In the genomic region with DNA sequence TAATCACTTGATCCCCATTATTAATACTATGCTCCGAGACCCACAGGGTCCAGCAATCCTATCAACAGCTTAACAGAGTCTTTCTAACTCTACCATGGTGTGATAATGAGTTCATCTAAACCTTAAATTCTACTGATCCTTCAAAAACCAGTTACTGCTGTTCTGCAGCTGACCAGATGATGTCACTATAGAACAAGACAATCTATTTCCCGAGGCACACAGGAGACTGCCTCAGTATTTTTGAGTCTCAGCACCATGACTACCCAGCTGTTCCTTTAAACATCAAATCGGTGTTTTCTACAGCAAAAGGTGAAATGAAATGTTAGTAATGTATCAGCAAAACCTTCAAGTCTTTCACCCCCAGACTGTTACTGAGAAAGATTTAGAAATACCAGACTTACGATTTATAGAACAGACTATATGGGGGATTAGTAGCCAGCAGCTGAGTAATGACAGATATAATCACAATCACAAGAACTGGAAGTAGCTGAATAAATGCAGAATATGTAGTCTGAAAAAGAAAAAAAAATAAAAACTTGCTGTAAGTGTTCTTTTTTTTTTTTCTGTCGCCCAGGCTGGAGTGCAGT, we compare ENCODE assay signal across 8 cellular contexts. TPM values are rescaled to one million over a fixed set of nuclear protein-coding genes. Genes with fewer than 3 reads are reported as not detected.
A peak's percentile ranks its signal among the peaks of the same experiment; 100 is the strongest.
DNase-seq lines count a peak whose midpoint lies in the region; ATAC-seq and TF ChIP-seq lines count a peak whose summit lies in the region.

No MANE protein-coding gene starts in this region.

- H3K4me1 ChIP-seq in CD8-positive, alpha-beta memory T cell (ENCODE audit: insufficient read depth, low read length) = no peaks in the 10 kb centered on the region
- H3K4me1 ChIP-seq in SJSA1 (replicated peaks) = no peaks in the 10 kb centered on the region

- no peaks in the 10 kb centered on the region for H3K9me3 ChIP-seq in CD8-positive, alpha-beta memory T cell (ENCODE audit: low read length)
- no peaks in the 10 kb centered on the region for H3K9me3 ChIP-seq in SJSA1 (replicated peaks)

- H3K4me1 Mint-ChIP-seq in CD8-positive, alpha-beta memory T cell = peaks cover 3 to 6% (median 4%) of the 10 kb centered on the region in 3 donors
- H3K4me1 Mint-ChIP-seq in brain (peaks cover 27% of the 10 kb centered on the region), immature natural killer cell (peaks cover 4 to 7% of the 10 kb centered on the region in 2 donors)

- no peaks in the 10 kb centered on the region for H3K27me3 ChIP-seq in CD8-positive, alpha-beta memory T cell (ENCODE audit: insufficient read depth, low read length, poor library complexity, severe bottlenecking)
- H3K27me3 ChIP-seq in SJSA1 (replicated peaks) = no peaks in the 10 kb centered on the region

- DNase-seq in CD8-positive, alpha-beta memory T cell = peak; percentile 6 to 73 (median 66)
- DNase-seq in MV-4-11 (lab: John Stamatoyannopoulos, UW) (peak; percentile 76), SJSA1 (ENCODE audit: low read depth in 1 of 2, low spot score in 2 of 2) (peak; percentile 59 to 69), immature natural killer cell (peak; percentile 69 to 77 (median 71))
- DNase-seq in stimulated activated naive CD4-positive, alpha-beta T cell (lab: John Stamatoyannopoulos, UW) = peak in 5 of 6 experiments; percentile 38 to 82 (median 66)

- H3K9me3 Mint-ChIP-seq in CD8-positive, alpha-beta memory T cell = no peaks in the 10 kb centered on the region
- H3K9me3 Mint-ChIP-seq in brain (no peaks in the 10 kb centered on the region), immature natural killer cell (no peaks in the 10 kb centered on the region)

- POLR2A ChIA-PET in CD8-positive, alpha-beta memory T cell (lab: Charles Lee) = interaction anchor here (0.7 to 1.1 kb wide), 5 partner anchors 17 to 95 kb away, joined by 3 to 4 read pairs (median 3); a partner anchor contains a TSS

- no peak overlapping the region for H3K4me3 ChIP-seq in CD8-positive, alpha-beta memory T cell (ENCODE audit: low read length)
- no peak overlapping the region for H3K4me3 ChIP-seq in SJSA1

- no peak overlapping the region for H3K4me3 Mint-ChIP-seq in CD8-positive, alpha-beta memory T cell
- H3K4me3 Mint-ChIP-seq in brain = peak overlapping the region in 1 of 5 experiments; percentile 36
- H3K4me3 Mint-ChIP-seq in immature natural killer cell = no peak overlapping the region

- H3K36me3 Mint-ChIP-seq in CD8-positive, alpha-beta memory T cell = peaks cover 8 to 48% (median 20%) of the 10 kb centered on the region in 3 donors
- H3K36me3 Mint-ChIP-seq in brain (peaks cover 61% of the 10 kb centered on the region), immature natural killer cell (peaks cover 12 to 45% (median 30%) of the 10 kb centered on the region in 3 donors)

- H3K36me3 ChIP-seq in CD8-positive, alpha-beta memory T cell (ENCODE audit: insufficient read depth, low read length) = no peaks in the 10 kb centered on the region
- H3K36me3 ChIP-seq in SJSA1 = peaks cover 18% of the 10 kb centered on the region

- ATAC-seq in GM18907 (IDR thresholded peaks at IDR 0.05; ENCODE audit: unreplicated experiment) (peak; percentile 82), GM18909 (IDR thresholded peaks at IDR 0.05; ENCODE audit: poor library complexity, unreplicated experiment) (no peak)

- peaks cover 0 to 2% of the 10 kb centered on the region in 2 donors for H3K27me3 Mint-ChIP-seq in CD8-positive, alpha-beta memory T cell
- H3K27me3 Mint-ChIP-seq in brain = no peaks in the 10 kb centered on the region
- H3K27me3 Mint-ChIP-seq in immature natural killer cell (ENCODE audit: low read depth in 3 of 3) = no peaks in the 10 kb centered on the region

- no peak overlapping the region for H3K27ac ChIP-seq in CD8-positive, alpha-beta memory T cell (ENCODE audit: low read depth, low read length)
- no peak overlapping the region for H3K27ac ChIP-seq in SJSA1

- TF ChIP-seq CTCF in brain (conservative IDR thresholded peaks at IDR 0.05) = peak; percentile 85 to 88

- H3K27ac Mint-ChIP-seq in CD8-positive, alpha-beta memory T cell = peak overlapping the region in 5 of 8 donors; percentile 44 to 82 (median 56)
- H3K27ac Mint-ChIP-seq in brain = peak overlapping the region; percentile 38 to 92 (median 80)
- peak overlapping the region in 1 of 6 donors; percentile 77 for H3K27ac Mint-ChIP-seq in immature natural killer cell

- CTCF ChIA-PET in CD8-positive, alpha-beta memory T cell (lab: Charles Lee) = interaction anchor here (0.6 to 16.6 kb wide), 40 partner anchors 9 to 268 kb away, joined by 3 to 414 read pairs (median 4); a partner anchor contains a TSS

RNA-seq across cellular contexts. Expression of a gene that starts 16.9 kb away (rescaled TPM):
- total RNA-seq in CD8-positive, alpha-beta memory T cell = 10 to 100 TPM; 25.3 to 25.7 TPM
- 10.2 TPM for polyA plus RNA-seq in CD8-positive, alpha-beta memory T cell
- total RNA-seq in SJSA1 (2014; rRNA removed; shearing (Covaris generic)) = 4.7 and 12.1 TPM in 2 replicates
- polyA plus RNA-seq in brain (ENCODE audit: insufficient read depth, low read depth, low replicate concordance) (31.0 TPM), immature natural killer cell (1 to 10 TPM in 2 of 3 donors, not detected in 1; 3.7 to 4.3 TPM)

RNA-seq across cellular contexts. Expression of a gene that starts 18.5 kb away (rescaled TPM):
- 1 to 10 TPM; 3.6 to 3.9 TPM for total RNA-seq in CD8-positive, alpha-beta memory T cell
- 4.2 TPM for polyA plus RNA-seq in CD8-positive, alpha-beta memory T cell
- total RNA-seq in SJSA1 (2014; rRNA removed; shearing (Covaris generic)) = 4.0 and 8.5 TPM in 2 replicates
- polyA plus RNA-seq in brain (ENCODE audit: insufficient read depth, low read depth, low replicate concordance) (7.0 TPM), immature natural killer cell (1 to 10 TPM in 2 of 3 donors, not detected in 1; 4.5 to 5.6 TPM)

RNA-seq across cellular contexts. Expression of a gene that starts 27.5 kb away (rescaled TPM):
- total RNA-seq in CD8-positive, alpha-beta memory T cell = 1 to 10 TPM; 6.7 to 7.2 TPM
- 0.72 TPM for polyA plus RNA-seq in CD8-positive, alpha-beta memory T cell
- 0.25 and 0.58 TPM in 2 replicates for total RNA-seq in SJSA1 (2014; rRNA removed; shearing (Covaris generic))
- polyA plus RNA-seq in brain (ENCODE audit: insufficient read depth, low read depth, low replicate concordance) (1.7 TPM), immature natural killer cell (1 to 10 TPM in 1 of 3 donors, under 1 TPM in 1, not detected in 1; 0.39 to 1.4 TPM)

RNA-seq across cellular contexts. Expression of a gene that starts 32.7 kb away (rescaled TPM):
- 1 to 10 TPM; 5.1 to 6.4 TPM for total RNA-seq in CD8-positive, alpha-beta memory T cell
- polyA plus RNA-seq in CD8-positive, alpha-beta memory T cell = 3.5 TPM
- not detected in 2 replicates for total RNA-seq in SJSA1 (2014; rRNA removed; shearing (Covaris generic))
- polyA plus RNA-seq in brain (ENCODE audit: insufficient read depth, low read depth, low replicate concordance) = not detected
- 1 to 10 TPM; 1.3 to 2.9 (median 2.8) TPM for polyA plus RNA-seq in immature natural killer cell

RNA-seq across cellular contexts. Expression of a gene that starts 39.3 kb away (rescaled TPM):
- under 1 TPM in 1 of 2 experiments, not detected in 1; 0.33 TPM for total RNA-seq in CD8-positive, alpha-beta memory T cell
- not detected for polyA plus RNA-seq in CD8-positive, alpha-beta memory T cell
- not detected in 2 replicates for total RNA-seq in SJSA1 (2014; rRNA removed; shearing (Covaris generic))
- polyA plus RNA-seq in brain (ENCODE audit: insufficient read depth, low read depth, low replicate concordance) (not detected), immature natural killer cell (under 1 TPM in 1 of 3 donors, not detected in 2; 0.19 TPM)
